In genomic region chr6:119658917-119659316, GRCh38 we compare ENCODE assay signal across 32 cellular contexts.
"Had no signal": no experiment of that assay in that cellular context is flagged by ENCODE, and none has a peak within 500 bp of the region (broad histone marks: within the 10 kb centered on the region; RNA-seq: fewer than 3 reads in every experiment).

No MANE protein-coding gene starts in this region.

- H3K9me3 ChIP-seq: SJCRH30 had no signal

- FAIRE-seq: colon had no signal

- H3K4me3 ChIP-seq: SJCRH30, SK-N-MC had no signal

- ATAC-seq: activated CD8-positive, alpha-beta memory T cell treated with anti-CD3 and anti-CD28 coated beads, Interleukin-2, amount 10 ng/mL, durations not matched to agents 7 days and 5 days; activated T-cell treated with anti-CD3 and anti-CD28 coated beads, Interleukin-2, amount 50 U/mL, for 72 hours; activated T-helper 17 cell treated with anti-CD3 and anti-CD28 coated beads, Interleukin-2, amount 50 U/mL, for 72 hours; Panc1 had no signal

- H3K27me3 ChIP-seq: brain microvascular endothelial cell, SJCRH30 had no signal

- DNase-seq: activated CD4-positive, alpha-beta memory T cell treated with anti-CD3 and anti-CD28 coated beads, Interleukin-2, amount 10 ng/mL, durations not matched to agents 7 days and 5 days; activated CD4-positive, alpha-beta T cell treated with anti-CD3 and anti-CD28 coated beads for 1 hour; activated CD4-positive, alpha-beta T cell treated with anti-CD3 and anti-CD28 coated beads for 48 hours; activated CD4-positive, CD25-positive, alpha-beta regulatory T cell; activated CD8-positive, alpha-beta memory T cell treated with anti-CD3 and anti-CD28 coated beads for 24 hours; activated CD8-positive, alpha-beta memory T cell treated with anti-CD3 and anti-CD28 coated beads, Interleukin-2, amount 10 ng/mL, durations not matched to agents 7 days and 5 days; activated CD8-positive, alpha-beta memory T cell treated with anti-CD3 and anti-CD28 coated beads, Interleukin-2, amount 50 U/mL, for 48 hours; activated effector memory CD4-positive, alpha-beta T cell treated with anti-CD3 and anti-CD28 coated beads, Interleukin-2, amount 50 U/mL, for 16 hours; activated naive CD4-positive, alpha-beta T cell; activated naive CD4-positive, alpha-beta T cell treated with anti-CD3 and anti-CD28 coated beads, Interleukin-2, amount 50 U/mL, for 16 hours; activated naive CD8-positive, alpha-beta T cell treated with anti-CD3 and anti-CD28 coated beads for 36 hours; activated T-cell treated with anti-CD3 and anti-CD28 coated beads, Interleukin-2, amount 50 U/mL, for 72 hours; amniotic stem cell; aorta; brain microvascular endothelial cell; central memory CD4-positive, alpha-beta T cell; NCI-H1092 treated with DMSO at 0.1 percent for 48 hours; NCI-H1417; NCI-H146; NCI-H187 treated with DMSO at 0.1 percent for 48 hours; NCI-H2081 treated with DMSO at 0.1 percent for 48 hours; NCI-H226; NCI-H446 treated with DMSO at 0.1 percent for 48 hours; NCI-H524; SHP77; SJCRH30; T1000; WERI-Rb-1 had no signal

- H3K27ac ChIP-seq: brain microvascular endothelial cell, SJCRH30, SK-N-MC, WERI-Rb-1 had no signal

- H3K4me1 ChIP-seq: SJCRH30 had no signal

- H3K36me3 ChIP-seq: brain microvascular endothelial cell, SJCRH30, WERI-Rb-1 had no signal
